ENCODE assay signal across 23 cellular contexts in genomic region chr1:98723574-98723973, GRCh38.
DNase-seq lines count a peak whose midpoint lies in the region; ATAC-seq and TF ChIP-seq lines count a peak whose summit lies in the region.
"Had no signal": no experiment of that assay in that cellular context is flagged by ENCODE, and none has a peak within 500 bp of the region (broad histone marks: within the 10 kb centered on the region; RNA-seq: fewer than 3 reads in every experiment).

No MANE protein-coding gene starts in this region.

- intact Hi-C loops in adrenal gland (cut with DNase I), result no loop called here

- ATAC-seq in GM18498 (IDR thresholded peaks at IDR 0.05; ENCODE audit: unreplicated experiment) (no peak), HG03175 (IDR thresholded peaks at IDR 0.05; ENCODE audit: unreplicated experiment) (no peak)
- ATAC-seq: CD8-positive, alpha-beta T cell; GM23338; HCT116 had no signal

- no peak for TF ChIP-seq POLR2A in adrenal gland (IDR thresholded peaks at IDR 0.05)

- TF ChIP-seq CTCF in epithelial cell of proximal tubule (conservative IDR thresholded peaks at IDR 0.05; ENCODE audit: low read depth, low read length) (no peak), adrenal gland (IDR thresholded peaks at IDR 0.05) (no peak)

- H3K4me1 ChIP-seq in BLaER1 (peaks cover 39% of the 10 kb centered on the region), Karpas-422 (ENCODE audit: low read length) (peaks cover 42% of the 10 kb centered on the region), adrenal gland (replicated peaks in 1 of 2) (no peaks in the 10 kb centered on the region)
- H3K4me1 ChIP-seq: BE2C, Caco-2 had no signal

- no peaks in the 10 kb centered on the region for H3K79me2 ChIP-seq in Karpas-422 (ENCODE audit: low read length)

- H3K27me3 ChIP-seq in BLaER1 (no peaks in the 10 kb centered on the region), Karpas-422 (ENCODE audit: low read length) (no peaks in the 10 kb centered on the region), adrenal gland (no peaks in the 10 kb centered on the region)
- H3K27me3 ChIP-seq: BE2C had no signal

- H3K9me2 ChIP-seq in Karpas-422 (replicated peaks; ENCODE audit: insufficient read depth, low read length), result no peaks in the 10 kb centered on the region

- H3K27ac ChIP-seq in BLaER1 (no peak overlapping the region), Karpas-422 (ENCODE audit: low read length) (0 out of 2 replicates have a peak overlapping the region, but pooled peaks have one; percentile 22), adrenal gland (no peak overlapping the region)
- H3K27ac ChIP-seq: 22Rv1, C4-2B had no signal

- H4K20me1 ChIP-seq in BLaER1 (no peaks in the 10 kb centered on the region), Karpas-422 (ENCODE audit: insufficient read depth, low read depth, low read length) (no peaks in the 10 kb centered on the region)

- no peak overlapping the region for H3K9ac ChIP-seq in BLaER1
- H3K9ac ChIP-seq in Karpas-422 (ENCODE audit: low read length), result no peak overlapping the region

- 81 to 89% (median 85%) methylated on average over 8 of the region's 8 CpGs for WGBS in adrenal gland, 4 donors

- H3K9me3 ChIP-seq in BLaER1, result peaks cover 26% of the 10 kb centered on the region
- no peaks in the 10 kb centered on the region for H3K9me3 ChIP-seq in Karpas-422 (ENCODE audit: low read length)
- no peaks in the 10 kb centered on the region for H3K9me3 ChIP-seq in adrenal gland (replicated peaks in 1 of 3)
- H3K9me3 ChIP-seq: BE2C, Caco-2 had no signal

- H3K4me3 ChIP-seq in BLaER1 (no peak overlapping the region), Karpas-422 (ENCODE audit: low read length) (no peak overlapping the region), epithelial cell of proximal tubule (ENCODE audit: low read depth, low read length) (no peak overlapping the region), adrenal gland (no peak overlapping the region)
- H3K4me3 ChIP-seq: GM23338 had no signal

- DNase-seq in Karpas-422 (peak; percentile 82), epithelial cell of proximal tubule (ENCODE audit: low read depth) (peak; percentile 9), left kidney (ENCODE audit: low read depth, low spot score) (peak; percentile 10), NCI-H1105 treated with DMSO at 0.1 percent for 48 hours (lab: John Stamatoyannopoulos, UW) (no peak), adrenal gland (no peak)
- DNase-seq: ACHN; AML-193; BE2C; Caco-2; CD4-positive, CD25-positive, alpha-beta regulatory T cell; CD8-positive, alpha-beta T cell; DMS 273 treated with DMSO at 0.1 percent for 48 hours; DMS53; DMS79 treated with DMSO at 0.1 percent for 48 hours; GF-D8; H9 had no signal

- H2AFZ ChIP-seq in Karpas-422 (ENCODE audit: low read length), result no peak overlapping the region
- H2AFZ ChIP-seq: GM23338 had no signal

- no peaks in the 10 kb centered on the region for H3K36me3 ChIP-seq in BLaER1
- H3K36me3 ChIP-seq in Karpas-422 (ENCODE audit: insufficient read depth, low read length), result no peaks in the 10 kb centered on the region
- no peaks in the 10 kb centered on the region for H3K36me3 ChIP-seq in adrenal gland (replicated peaks in 1 of 2)

- H3K4me2 ChIP-seq in BLaER1 (peak overlapping the region; percentile 65), Karpas-422 (ENCODE audit: low read depth, low read length, poor library complexity, severe bottlenecking) (peak overlapping the region; percentile 48)
- H3K4me2 ChIP-seq: GM23338 had no signal

Comparison
In these comparisons a context has a peak if more than half of its experiments do, and no peak if none do; other contexts are left out.
1. DNase-seq: peak in Karpas-422 (single experiment), epithelial cell of proximal tubule (single experiment) and left kidney (single experiment); none in NCI-H1105 treated with DMSO at 0.1 percent for 48 hours (single experiment) and adrenal gland (0 of 7).